ENCODE assay signal across 8 cellular contexts in genomic region chr9:113221800-113222481, GRCh38. TPM values are rescaled to one million over a fixed set of nuclear protein-coding genes. Genes with fewer than 3 reads are reported as not detected.
A peak's percentile ranks its signal among the peaks of the same experiment; 100 is the strongest.
DNase-seq lines count a peak whose midpoint lies in the region; ATAC-seq and TF ChIP-seq lines count a peak whose summit lies in the region.

No MANE protein-coding gene starts in this region.

- peak; percentile 21 for ATAC-seq in mucosa of descending colon
- ATAC-seq in GM18498 (IDR thresholded peaks at IDR 0.05; ENCODE audit: unreplicated experiment) = no peak

- H3K36me3 ChIP-seq in mucosa of descending colon (ENCODE audit: low read depth) = no peaks in the 10 kb centered on the region

- no peak for TF ChIP-seq CTCF in GM12875 (IDR thresholded peaks at IDR 0.05; ENCODE audit: borderline replicate concordance, insufficient read depth, low read depth, low read length)
- no peak for TF ChIP-seq CTCF in mucosa of descending colon (IDR thresholded peaks at IDR 0.05)
- TF ChIP-seq CTCF in GM20000 (IDR thresholded peaks at IDR 0.05; ENCODE audit: extremely low read depth, missing control alignments) = no peak

- intact Hi-C loops in dendritic cell treated with granulocyte-macrophage colony-stimulating factor and Interleukin-4, amounts not matched to agents 40 ng/mL and 50 ng/mL, for 4 days (cut with micrococcal nuclease) = loop anchor here (1.0 to 5.0 kb wide), 3 partner anchors 10 to 67 kb away; no protein-coding TSS in a partner anchor
- intact Hi-C loops in mucosa of descending colon (cut with DNase I, micrococcal nuclease) = loop anchor here in 1 of 2 donors (5.0 kb wide), 1 partner anchor 55 kb away; the partner anchor contains the start of genes CDC26 and PRPF4

- no peaks in the 10 kb centered on the region for H3K9me3 Mint-ChIP-seq in dendritic cell treated with granulocyte-macrophage colony-stimulating factor and Interleukin-4, amounts not matched to agents 40 ng/mL and 50 ng/mL, for 4 days

- DNase-seq in OCI-M1 (lab: John Stamatoyannopoulos, UW) (peak; percentile 70), mucosa of descending colon (peak in 1 of 3 donors; percentile 20), MV-4-11 (lab: John Stamatoyannopoulos, UW) (no peak), GM20000 (ENCODE audit: low spot score) (no peak), ecto neural progenitor cell (ENCODE audit: low spot score) (no peak)

- H3K36me3 Mint-ChIP-seq in dendritic cell treated with granulocyte-macrophage colony-stimulating factor and Interleukin-4, amounts not matched to agents 40 ng/mL and 50 ng/mL, for 4 days (ENCODE audit: low read depth) = peaks cover 43% of the 10 kb centered on the region

- peaks cover 34% of the 10 kb centered on the region for H3K4me1 Mint-ChIP-seq in dendritic cell treated with granulocyte-macrophage colony-stimulating factor and Interleukin-4, amounts not matched to agents 40 ng/mL and 50 ng/mL, for 4 days (ENCODE audit: low read depth)

- H3K27ac Mint-ChIP-seq in dendritic cell treated with granulocyte-macrophage colony-stimulating factor and Interleukin-4, amounts not matched to agents 40 ng/mL and 50 ng/mL, for 4 days = peak overlapping the region; percentile 95

- H3K4me3 ChIP-seq in GM12875 (ENCODE audit: low read depth, low read length) = peak overlapping the region; percentile 91
- peak overlapping the region; percentile 71 for H3K4me3 ChIP-seq in mucosa of descending colon

- no peaks in the 10 kb centered on the region for H3K9me3 ChIP-seq in mucosa of descending colon

- H3K27me3 Mint-ChIP-seq in dendritic cell treated with granulocyte-macrophage colony-stimulating factor and Interleukin-4, amounts not matched to agents 40 ng/mL and 50 ng/mL, for 4 days = no peaks in the 10 kb centered on the region

- H3K4me3 Mint-ChIP-seq in dendritic cell treated with granulocyte-macrophage colony-stimulating factor and Interleukin-4, amounts not matched to agents 40 ng/mL and 50 ng/mL, for 4 days = peak overlapping the region; percentile 95

- H3K4me1 ChIP-seq in mucosa of descending colon (ENCODE audit: low read depth) = peaks cover 32% of the 10 kb centered on the region

RNA-seq across cellular contexts. Expression of gene SLC31A1, which starts 0.6 kb away (rescaled TPM):
- 10 to 100 TPM; 26.5 to 63.7 (median 34.7) TPM for total RNA-seq in mucosa of descending colon

RNA-seq across cellular contexts. Expression of gene FKBP15, which starts 0.9 kb away (rescaled TPM):
- 10 to 100 TPM; 26.6 to 30.9 (median 26.8) TPM for total RNA-seq in mucosa of descending colon

RNA-seq across cellular contexts. Expression of gene CDC26, which starts 53.4 kb away (rescaled TPM):
- 10 to 100 TPM; 19.3 to 45.8 (median 25.9) TPM for total RNA-seq in mucosa of descending colon

RNA-seq across cellular contexts. Expression of gene PRPF4, which starts 53.5 kb away (rescaled TPM):
- 10 to 100 TPM; 13.2 to 18.4 (median 15.8) TPM for total RNA-seq in mucosa of descending colon
